ENCODE assay signal across 9 cellular contexts in the genomic region with DNA sequence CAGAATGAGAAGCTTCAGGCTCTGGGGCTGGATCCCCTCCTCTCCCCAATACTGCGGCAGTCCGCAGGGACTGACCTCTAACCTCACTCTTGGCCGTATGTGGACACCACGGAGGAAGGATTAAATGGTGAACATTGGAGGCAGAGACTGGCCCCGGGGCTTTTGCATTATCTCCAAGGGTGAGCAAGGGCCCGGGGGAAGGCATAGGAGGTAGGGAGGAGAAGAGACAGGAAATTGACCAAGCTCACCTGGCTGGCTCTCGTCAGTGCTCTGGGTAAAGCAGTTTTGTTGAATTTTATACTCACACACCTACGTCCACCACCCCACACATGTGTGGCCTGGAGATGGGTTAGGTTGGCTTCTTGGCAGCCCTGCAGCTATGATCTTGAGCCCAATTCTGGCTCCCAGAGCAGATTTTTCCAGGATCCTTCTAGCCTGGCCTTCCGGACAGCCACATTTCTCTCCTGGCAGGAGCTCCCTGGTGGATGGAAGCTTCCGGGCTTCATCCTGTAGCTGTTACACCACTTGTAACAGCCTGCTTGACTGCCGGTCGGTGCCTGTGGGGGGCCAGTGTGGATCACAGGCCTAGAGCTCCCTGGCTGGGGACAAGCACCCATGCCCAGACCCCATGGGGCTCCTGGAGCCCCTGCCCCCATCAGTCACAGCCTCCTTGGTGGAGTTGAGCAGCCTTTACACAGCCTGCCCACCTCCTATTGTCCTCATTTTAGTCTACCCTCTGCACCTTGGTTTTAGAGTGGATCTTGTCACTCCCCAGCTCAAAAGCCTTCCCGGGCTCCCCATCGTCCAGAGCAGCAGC. TPM values are rescaled to one million over a fixed set of nuclear protein-coding genes. Genes with fewer than 3 reads are reported as not detected.
DNase-seq lines count a peak whose midpoint lies in the region; ATAC-seq and TF ChIP-seq lines count a peak whose summit lies in the region.
"Had no signal": no experiment of that assay in that cellular context is flagged by ENCODE, and none has a peak within 500 bp of the region (broad histone marks: within the 10 kb centered on the region; RNA-seq: fewer than 3 reads in every experiment).

No MANE protein-coding gene starts in this region.

- H3K27ac ChIP-seq in cingulate gyrus (ENCODE audit: low read depth, low read length) (peak overlapping the region; percentile 90), sigmoid colon (peak overlapping the region; percentile 71 to 88 (median 82))

- no peak for DNase-seq in sigmoid colon
- no peak for DNase-seq in SKM-1 treated with dmso at 0.1 percent for 144 hours (lab: John Stamatoyannopoulos, UW; ENCODE audit: unreplicated experiment)
- DNase-seq in cerebellar nuclear complex (lab: John Stamatoyannopoulos, UW) = no peak
- DNase-seq: NCI-H1105 treated with DMSO at 0.1 percent for 48 hours; stimulated activated CD4-positive, alpha-beta T cell treated with anti-CD3 and anti-CD28 coated beads, Interleukin-1b, Interleukin-23, amount 100 ng/mL, for 48 hours had no signal

- no peak overlapping the region for H3K4me3 ChIP-seq in sigmoid colon

- H3K27me3 ChIP-seq in sigmoid colon = no peaks in the 10 kb centered on the region

- peaks cover 12 to 27% (median 23%) of the 10 kb centered on the region in 4 donors for H3K36me3 ChIP-seq in sigmoid colon

- intact Hi-C loops in sigmoid colon (cut with DNase I) = no loop called here

- no peak for TF ChIP-seq EP300 in sigmoid colon (IDR thresholded peaks at IDR 0.05)

- 48 to 77% methylated on average over 14 of the region's 14 CpGs for WGBS in sigmoid colon, 2 donors

- H3K4me1 ChIP-seq in sigmoid colon = peaks cover 0 to 73% (median 64%) of the 10 kb centered on the region in 4 donors

- no peak for TF ChIP-seq CTCF in sigmoid colon (IDR thresholded peaks at IDR 0.05)

- H3K9me3 ChIP-seq in sigmoid colon = no peaks in the 10 kb centered on the region

- no peak for TF ChIP-seq POLR2A in sigmoid colon (IDR thresholded peaks at IDR 0.05)

- ATAC-seq in GM18909 (IDR thresholded peaks at IDR 0.05; ENCODE audit: poor library complexity, unreplicated experiment) (peak; percentile 4), HG02943 (IDR thresholded peaks at IDR 0.05; ENCODE audit: low read depth, unreplicated experiment) (peak; percentile 3), HG03039 (IDR thresholded peaks at IDR 0.05; ENCODE audit: unreplicated experiment) (no peak)

RNA-seq across cellular contexts. Expression of a gene that starts 7.6 kb away (rescaled TPM):
- 100 to 1,000 TPM; 107 to 206 (median 117) TPM for total RNA-seq in sigmoid colon
- 1,000 to 10,000 TPM in 1 of 3 donors, 100 to 1,000 TPM in 2; 489 to 1,275 (median 498) TPM for polyA plus RNA-seq in sigmoid colon

RNA-seq across cellular contexts. Expression of a gene that starts 52.7 kb away (rescaled TPM):
- not detected for total RNA-seq in sigmoid colon
- 1 to 10 TPM in 1 of 3 donors, under 1 TPM in 1, not detected in 1; 0.23 to 1.4 TPM for polyA plus RNA-seq in sigmoid colon
